9 cellular contexts compared by ENCODE assay signal in the genomic region with DNA sequence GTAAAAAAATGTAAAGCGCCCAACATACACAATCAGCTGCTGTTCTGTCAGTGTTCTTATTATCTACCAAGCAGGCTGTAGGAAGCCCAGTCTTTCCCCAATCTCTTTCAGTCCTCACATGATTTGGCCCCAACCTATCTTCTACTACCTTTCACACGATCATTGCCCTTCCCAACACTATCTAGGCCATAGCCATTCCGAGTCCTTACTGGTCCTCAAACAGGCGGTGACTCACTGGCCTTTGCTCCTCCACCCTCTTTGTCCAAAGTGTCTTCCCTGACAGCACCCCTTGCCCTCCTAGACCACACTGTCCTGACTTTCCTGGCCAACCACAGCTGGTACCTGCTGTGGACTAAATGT. TPM values are rescaled to one million over a fixed set of nuclear protein-coding genes. Genes with fewer than 3 reads are reported as not detected.
DNase-seq lines count a peak whose midpoint lies in the region; ATAC-seq and TF ChIP-seq lines count a peak whose summit lies in the region.
"Had no signal": no experiment of that assay in that cellular context is flagged by ENCODE, and none has a peak within 500 bp of the region (broad histone marks: within the 10 kb centered on the region; RNA-seq: fewer than 3 reads in every experiment).

No MANE protein-coding gene starts in this region.

- H3K27ac Mint-ChIP-seq in activated T-helper 17 cell treated with anti-CD3 and anti-CD28 coated beads, Interleukin-2, amount 50 U/mL, for 72 hours = peak overlapping the region; percentile 99
- peak overlapping the region; percentile 97 to 100 (median 99) for H3K27ac Mint-ChIP-seq in immature natural killer cell

- POLR2A ChIA-PET in SK-N-SH (lab: Yijun Ruan, JAX) (interaction anchor here (1.2 kb wide), 1 partner anchor 65 kb away, joined by 3 read pairs; no protein-coding TSS in a partner anchor), HEK293T (lab: Yijun Ruan, JAX) (interaction anchor here (0.6 to 3.3 kb wide), 5 partner anchors 10 to 65 kb away, joined by 3 to 15 read pairs (median 4); partner anchors contain the start of gene PRKCD)

- DNase-seq in SK-N-SH (no peak), immature natural killer cell (no peak), HEK293T (ENCODE audit: extremely low spot score) (no peak), occipital lobe (lab: John Stamatoyannopoulos, UW) (no peak)
- DNase-seq: islet precursor cell had no signal

- H3K27me3 ChIP-seq in SK-N-SH (ENCODE audit: insufficient read depth) (no peaks in the 10 kb centered on the region), stomach smooth muscle (ENCODE audit: control insufficient read depth in 1 of 2, insufficient read depth in 2 of 2, low read length in 2 of 2) (no peaks in the 10 kb centered on the region)

- peak overlapping the region; percentile 97 for H3K4me3 Mint-ChIP-seq in activated T-helper 17 cell treated with anti-CD3 and anti-CD28 coated beads, Interleukin-2, amount 50 U/mL, for 72 hours
- peak overlapping the region; percentile 87 to 96 (median 90) for H3K4me3 Mint-ChIP-seq in immature natural killer cell

- WGBS in SK-N-SH (ENCODE audit: low lambda C conversion rate) = 95% methylated on average over 4 of the region's 4 CpGs

- CTCF ChIA-PET in SK-N-SH (lab: Yijun Ruan, JAX) = interaction anchor here (1.0 to 6.4 kb wide), 7 partner anchors 13 to 67 kb away, joined by 3 to 115 read pairs (median 10); no protein-coding TSS in a partner anchor
- CTCF ChIA-PET in HEK293T (lab: Yijun Ruan, JAX) = interaction anchor here (0.8 kb wide), 1 partner anchor 298 kb away, joined by 3 read pairs; no protein-coding TSS in a partner anchor

- no peak overlapping the region for H3K9ac ChIP-seq in SK-N-SH
- H3K9ac ChIP-seq in stomach smooth muscle (ENCODE audit: low read length in 2 of 2) = peak overlapping the region; percentile 90 to 98

- no peaks in the 10 kb centered on the region for H3K9me2 ChIP-seq in SK-N-SH

- peak overlapping the region; percentile 96 for H2AFZ ChIP-seq in SK-N-SH (ENCODE audit: low read depth)

- no peaks in the 10 kb centered on the region for H3K9me3 Mint-ChIP-seq in activated T-helper 17 cell treated with anti-CD3 and anti-CD28 coated beads, Interleukin-2, amount 50 U/mL, for 72 hours
- H3K9me3 Mint-ChIP-seq in immature natural killer cell = no peaks in the 10 kb centered on the region

- H3F3A ChIP-seq in SK-N-SH (replicated peaks; ENCODE audit: insufficient read depth) = no peaks in the 10 kb centered on the region

- H3K4me1 Mint-ChIP-seq in activated T-helper 17 cell treated with anti-CD3 and anti-CD28 coated beads, Interleukin-2, amount 50 U/mL, for 72 hours = peaks cover 8% of the 10 kb centered on the region
- H3K4me1 Mint-ChIP-seq in immature natural killer cell = peaks cover 22 to 31% of the 10 kb centered on the region in 2 donors

- TF ChIP-seq RAD21 in SK-N-SH (IDR thresholded peaks at IDR 0.05; ENCODE audit: low read length) = no peak

- no peaks in the 10 kb centered on the region for H4K20me1 ChIP-seq in SK-N-SH (ENCODE audit: insufficient read depth)

- TF ChIP-seq CTCF in SK-N-SH (IDR thresholded peaks at IDR 0.05) = no peak

- peaks cover 0 to 5% of the 10 kb centered on the region in 2 experiments for H3K36me3 ChIP-seq in SK-N-SH (replicated peaks in 1 of 2; ENCODE audit: control insufficient read depth in 1 of 2, insufficient read depth in 2 of 2, low read length in 1 of 2)
- peaks cover 0 to 4% of the 10 kb centered on the region in 2 donors for H3K36me3 ChIP-seq in stomach smooth muscle (ENCODE audit: control insufficient read depth in 2 of 2, insufficient read depth in 2 of 2, low read length in 2 of 2)

- TF ChIP-seq EP300 in SK-N-SH (IDR thresholded peaks at IDR 0.05; ENCODE audit: borderline replicate concordance in 1 of 2, low read depth in 1 of 2, low read length in 1 of 2) = no peak

- H3K27me3 Mint-ChIP-seq in activated T-helper 17 cell treated with anti-CD3 and anti-CD28 coated beads, Interleukin-2, amount 50 U/mL, for 72 hours = no peaks in the 10 kb centered on the region
- peaks cover 7 to 9% (median 7%) of the 10 kb centered on the region in 3 donors for H3K27me3 Mint-ChIP-seq in immature natural killer cell (ENCODE audit: low read depth in 3 of 3)

- peak overlapping the region in 1 of 2 experiments; percentile 79; a peak in 2 of 4 replicates for H3K27ac ChIP-seq in SK-N-SH (ENCODE audit: low read depth in 2 of 2, low read length in 1 of 2)
- H3K27ac ChIP-seq in stomach smooth muscle (ENCODE audit: low read length) = peak overlapping the region; percentile 96

- H3K4me3 ChIP-seq in SK-N-SH (ENCODE audit: low read depth in 2 of 2, low read length in 1 of 2) (peak overlapping the region; percentile 86; a peak in 2 of 4 replicates), stomach smooth muscle (ENCODE audit: low read length in 2 of 2) (peak overlapping the region; percentile 80 to 96)

- ATAC-seq in SK-N-SH treated with all-trans-retinoic acid at 6 μM for 48 hours = no peak
- no peak for ATAC-seq in activated T-helper 17 cell treated with anti-CD3 and anti-CD28 coated beads, Interleukin-2, amount 50 U/mL, for 72 hours (replicated peaks)
- ATAC-seq in GM18873 (IDR thresholded peaks at IDR 0.05; ENCODE audit: low FRiP score, unreplicated experiment) = no peak

- no peaks in the 10 kb centered on the region for H3K36me3 Mint-ChIP-seq in activated T-helper 17 cell treated with anti-CD3 and anti-CD28 coated beads, Interleukin-2, amount 50 U/mL, for 72 hours (ENCODE audit: low read depth)
- H3K36me3 Mint-ChIP-seq in immature natural killer cell = no peaks in the 10 kb centered on the region

- peak overlapping the region; percentile 85 for H3K4me2 ChIP-seq in SK-N-SH

- peaks cover 29% of the 10 kb centered on the region for H3K79me2 ChIP-seq in SK-N-SH (ENCODE audit: insufficient read depth)

- H3K4me1 ChIP-seq in SK-N-SH (ENCODE audit: control insufficient read depth in 1 of 2, insufficient read depth in 2 of 2, low read depth in 1 of 2, low read length in 1 of 2) (peaks cover 0 to 12% of the 10 kb centered on the region in 2 experiments; a peak in 2 of 4 replicates), stomach smooth muscle (ENCODE audit: control insufficient read depth, insufficient read depth, low read length) (peaks cover 21% of the 10 kb centered on the region)

- no peaks in the 10 kb centered on the region for H3K9me3 ChIP-seq in SK-N-SH
- H3K9me3 ChIP-seq in stomach smooth muscle (ENCODE audit: control insufficient read depth in 2 of 2, low read length in 2 of 2) = no peaks in the 10 kb centered on the region

TF ChIP-seq in SK-N-SH, 30 proteins besides CTCF, POLR2A, EP300 and RAD21:
- no peak for TF ChIP-seq SIN3A (IDR thresholded peaks at IDR 0.05; ENCODE audit: borderline replicate concordance, low read depth, low read length)
- no peak for TF ChIP-seq TEAD4 (IDR thresholded peaks at IDR 0.05; ENCODE audit: borderline replicate concordance, insufficient read depth)
- TF ChIP-seq FOSL2 (IDR thresholded peaks at IDR 0.05; ENCODE audit: borderline replicate concordance, low read depth) = no peak
- no peak for TF ChIP-seq TAF1 (IDR thresholded peaks at IDR 0.05; ENCODE audit: borderline replicate concordance, low read depth, low read length)

TF ChIP-seq in SK-N-SH treated with all-trans-retinoic acid at 6 μM for 48 hours, 23 proteins besides CTCF, POLR2A, EP300 and RAD21 (continues in another document):
- no peak for TF ChIP-seq RARB (CRISPR knock-in tag; IDR thresholded peaks at IDR 0.05)
- TF ChIP-seq GLIS3 (CRISPR knock-in tag; IDR thresholded peaks at IDR 0.05) = no peak
- TF ChIP-seq SNAI2 (CRISPR knock-in tag; IDR thresholded peaks at IDR 0.05) = no peak
- no peak for TF ChIP-seq TOX (CRISPR knock-in tag; IDR thresholded peaks at IDR 0.05; ENCODE audit: borderline replicate concordance)

TF ChIP-seq in HEK293T, 16 proteins besides CTCF, POLR2A, EP300 and RAD21:
- TF ChIP-seq CTBP1 (IDR thresholded peaks at IDR 0.05; ENCODE audit: borderline replicate concordance) = no peak
- TF ChIP-seq FOXA1 (IDR thresholded peaks at IDR 0.05) = no peak
- no peak for TF ChIP-seq FOXM1 (IDR thresholded peaks at IDR 0.05; ENCODE audit: borderline replicate concordance)
- no peak for TF ChIP-seq FOXK2 (IDR thresholded peaks at IDR 0.05)

RNA-seq across cellular contexts. Expression of gene RFT1, which starts 0.9 kb away (rescaled TPM):
- polyA plus RNA-seq in SK-N-SH (2012; rRNA removed) (13.8 and 22.9 TPM in 2 replicates), immature natural killer cell (10 to 100 TPM; 14.2 to 29.2 (median 21.7) TPM)
- 13.3 and 17.1 TPM in 2 replicates for polyA plus RNA-seq in SK-N-SH (2012; cell fraction: cytosol; rRNA removed)
- polyA plus RNA-seq in SK-N-SH (2012; cell fraction: nucleus; rRNA removed) = 11.7 and 14.6 TPM in 2 replicates
- total RNA-seq in activated T-helper 17 cell treated with anti-CD3 and anti-CD28 coated beads, Interleukin-2, amount 50 U/mL, for 72 hours = 10 to 100 TPM; 24.6 to 42.0 TPM
- 8.6 TPM for total RNA-seq in occipital lobe

RNA-seq across cellular contexts. Expression of gene PRKCD, which starts 29.9 kb away (rescaled TPM):
- polyA plus RNA-seq in SK-N-SH (2012; rRNA removed) (24.5 and 29.0 TPM in 2 replicates), immature natural killer cell (10 to 100 TPM; 14.7 to 36.8 (median 26.1) TPM)
- polyA plus RNA-seq in SK-N-SH (2012; cell fraction: cytosol; rRNA removed) = 14.3 and 19.6 TPM in 2 replicates
- 28.9 and 32.1 TPM in 2 replicates for polyA plus RNA-seq in SK-N-SH (2012; cell fraction: nucleus; rRNA removed)
- 10 to 100 TPM; 20.4 to 21.8 TPM for total RNA-seq in activated T-helper 17 cell treated with anti-CD3 and anti-CD28 coated beads, Interleukin-2, amount 50 U/mL, for 72 hours
- 0.94 TPM for total RNA-seq in occipital lobe

Comparison
In these comparisons a context has a peak if more than half of its experiments do, and no peak if none do; other contexts are left out.
1. RNA of gene PRKCD, which starts 29.9 kb away (total RNA-seq): 20.4 to 21.8 TPM in activated T-helper 17 cell treated with anti-CD3 and anti-CD28 coated beads, Interleukin-2, amount 50 U/mL, for 72 hours; 0.94 TPM in occipital lobe (single experiment); every median in the first group is over 10 times any median in the second.